ENCODE assay signal across 15 cellular contexts in genomic region chr3:119819806-119820205, GRCh38. TPM values are rescaled to one million over a fixed set of nuclear protein-coding genes. Genes with fewer than 3 reads are reported as not detected.
"Had no signal": no experiment of that assay in that cellular context is flagged by ENCODE, and none has a peak within 500 bp of the region (broad histone marks: within the 10 kb centered on the region; RNA-seq: fewer than 3 reads in every experiment).

No MANE protein-coding gene starts in this region.

- H3K4me1 Mint-ChIP-seq: activated naive CD4-positive, alpha-beta T cell treated with anti-CD3 and anti-CD28 coated beads, Interleukin-2, amount 50 U/mL, for 24 hours; stimulated activated effector memory CD8-positive, alpha-beta T cell treated with anti-CD3 and anti-CD28 coated beads, Interleukin-12 subunit alpha, Interleukin-12 subunit beta, amount 100 ng/mL, for 72 hours had no signal

- H3K9me3 Mint-ChIP-seq: activated naive CD4-positive, alpha-beta T cell treated with anti-CD3 and anti-CD28 coated beads, Interleukin-2, amount 50 U/mL, for 24 hours; activated T-cell treated with anti-CD3 and anti-CD28 coated beads, Interleukin-2, amount 50 U/mL, for 24 hours; brain; stimulated activated effector memory CD8-positive, alpha-beta T cell treated with anti-CD3 and anti-CD28 coated beads, Interleukin-12 subunit alpha, Interleukin-12 subunit beta, amount 100 ng/mL, for 72 hours had no signal

- H3K36me3 Mint-ChIP-seq: activated naive CD4-positive, alpha-beta T cell treated with anti-CD3 and anti-CD28 coated beads, Interleukin-2, amount 50 U/mL, for 24 hours; stimulated activated effector memory CD8-positive, alpha-beta T cell treated with anti-CD3 and anti-CD28 coated beads, Interleukin-12 subunit alpha, Interleukin-12 subunit beta, amount 100 ng/mL, for 72 hours had no signal

- H3K27me3 Mint-ChIP-seq: activated naive CD4-positive, alpha-beta T cell treated with anti-CD3 and anti-CD28 coated beads, Interleukin-2, amount 50 U/mL, for 24 hours; activated T-cell treated with anti-CD3 and anti-CD28 coated beads, Interleukin-2, amount 50 U/mL, for 24 hours had no signal

- H3K4me3 Mint-ChIP-seq: activated naive CD4-positive, alpha-beta T cell treated with anti-CD3 and anti-CD28 coated beads, Interleukin-2, amount 50 U/mL, for 24 hours; activated T-cell treated with anti-CD3 and anti-CD28 coated beads, Interleukin-2, amount 50 U/mL, for 24 hours; brain; stimulated activated effector memory CD8-positive, alpha-beta T cell treated with anti-CD3 and anti-CD28 coated beads, Interleukin-12 subunit alpha, Interleukin-12 subunit beta, amount 100 ng/mL, for 72 hours had no signal

- H3K27ac Mint-ChIP-seq: activated naive CD4-positive, alpha-beta T cell treated with anti-CD3 and anti-CD28 coated beads, Interleukin-2, amount 50 U/mL, for 24 hours; activated T-cell treated with anti-CD3 and anti-CD28 coated beads, Interleukin-2, amount 50 U/mL, for 24 hours; brain; stimulated activated effector memory CD8-positive, alpha-beta T cell treated with anti-CD3 and anti-CD28 coated beads, Interleukin-12 subunit alpha, Interleukin-12 subunit beta, amount 100 ng/mL, for 72 hours had no signal

- H3K27ac ChIP-seq: dorsolateral prefrontal cortex, gastrocnemius medialis, heart right ventricle, left ventricle myocardium inferior, transverse colon had no signal

- H3K36me3 ChIP-seq: gastrocnemius medialis, transverse colon had no signal

- H3K4me3 ChIP-seq: dorsolateral prefrontal cortex, gastrocnemius medialis, heart right ventricle, left ventricle myocardium inferior, transverse colon had no signal

- H3K9me3 ChIP-seq: gastrocnemius medialis, heart right ventricle, left ventricle myocardium inferior, transverse colon had no signal

- DNase-seq: activated effector memory CD4-positive, alpha-beta T cell treated with Interleukin-2 at 50 U/mL for 16 hours; activated T-cell treated with anti-CD3 and anti-CD28 coated beads, Interleukin-2, amount 50 U/mL, for 24 hours; amygdala; cerebellar nuclear complex; dorsolateral prefrontal cortex; gastrocnemius medialis; heart right ventricle; islet precursor cell; left ventricle myocardium inferior; retina; transverse colon had no signal

- H3K4me1 ChIP-seq: gastrocnemius medialis, transverse colon had no signal

- H3K27me3 ChIP-seq: gastrocnemius medialis, heart right ventricle, transverse colon had no signal

RNA-seq across cellular contexts. Expression of gene NR1I2, which starts 37.9 kb away (rescaled TPM):
- total RNA-seq: esophagus mucosa, left ventricle myocardium inferior had no signal
